18 cellular contexts compared by ENCODE assay signal in the genomic region with DNA sequence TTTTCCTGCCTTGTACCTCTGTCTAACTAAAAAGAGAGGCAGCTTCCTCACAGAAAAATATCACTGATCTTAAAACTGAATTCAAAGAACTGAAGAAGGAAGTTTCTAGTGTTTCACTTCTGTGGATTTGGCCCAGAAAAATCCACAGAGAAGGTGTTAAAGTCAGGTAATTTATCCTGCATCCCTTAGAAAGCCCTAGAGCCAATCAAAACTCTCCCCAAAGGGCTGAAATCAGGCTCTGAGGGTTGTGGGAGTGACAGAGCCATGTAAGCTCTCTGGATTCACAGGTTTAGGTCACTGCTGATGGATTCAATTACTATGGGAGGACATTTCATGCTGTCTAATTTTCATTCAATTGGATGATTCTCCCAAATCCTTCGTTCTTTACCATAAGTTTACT.
DNase-seq lines count a peak whose midpoint lies in the region; ATAC-seq and TF ChIP-seq lines count a peak whose summit lies in the region.
"Had no signal": no experiment of that assay in that cellular context is flagged by ENCODE, and none has a peak within 500 bp of the region (broad histone marks: within the 10 kb centered on the region; RNA-seq: fewer than 3 reads in every experiment).

No MANE protein-coding gene starts in this region.

- CTCF ChIA-PET in activated CD4-positive, alpha-beta T cell treated with anti-CD3 and anti-CD28 coated beads for 36 hours (lab: Charles Lee): interaction anchor here (0.5 to 8.6 kb wide), 3 partner anchors 12 to 66 kb away, joined by 3 to 60 read pairs (median 4); no protein-coding TSS in a partner anchor
- CTCF ChIA-PET in HEK293 (lab: Yijun Ruan, JAX): interaction anchor here (0.7 to 3.5 kb wide), 7 partner anchors 9 to 427 kb away, joined by 3 to 18 read pairs (median 4); no protein-coding TSS in a partner anchor

- H3K4me3 Mint-ChIP-seq in activated CD4-positive, alpha-beta T cell treated with anti-CD3 and anti-CD28 coated beads for 36 hours: no peak overlapping the region
- H3K4me3 Mint-ChIP-seq in T-helper 17 cell (no peak overlapping the region), nephron progenitor cell (no peak overlapping the region)
- H3K4me3 Mint-ChIP-seq: CD8-positive, alpha-beta T cell had no signal

- H3K4me1 ChIP-seq in HEK293 (ENCODE audit: control insufficient read depth, insufficient read depth, low read length): no peaks in the 10 kb centered on the region
- H3K4me1 ChIP-seq: BE2C had no signal

- ATAC-seq in activated CD4-positive, alpha-beta T cell treated with anti-CD3 and anti-CD28 coated beads for 36 hours: no peak
- no peak for ATAC-seq in T-helper 17 cell
- ATAC-seq: CD8-positive, alpha-beta T cell had no signal

- no peaks in the 10 kb centered on the region for H3K9me3 ChIP-seq in HEK293 (ENCODE audit: control insufficient read depth, insufficient read depth, low read depth, low read length)
- H3K9me3 ChIP-seq in T-helper 17 cell (ENCODE audit: control insufficient read depth, low read length, poor library complexity, severe bottlenecking): no peaks in the 10 kb centered on the region
- H3K9me3 ChIP-seq: BE2C had no signal

- POLR2A ChIA-PET in activated CD4-positive, alpha-beta T cell treated with anti-CD3 and anti-CD28 coated beads for 36 hours (lab: Charles Lee): no interaction called here
- POLR2A ChIA-PET in HEK293 (lab: Yijun Ruan, JAX): interaction anchor here (0.5 to 1.5 kb wide), 3 partner anchors 12 to 582 kb away, joined by 3 to 7 read pairs (median 4); a partner anchor contains a TSS

- H3K27me3 Mint-ChIP-seq in activated CD4-positive, alpha-beta T cell treated with anti-CD3 and anti-CD28 coated beads for 36 hours: no peaks in the 10 kb centered on the region
- no peaks in the 10 kb centered on the region for H3K27me3 Mint-ChIP-seq in T-helper 17 cell
- H3K27me3 Mint-ChIP-seq in nephron progenitor cell (ENCODE audit: low read depth, poor library complexity): peaks cover 11% of the 10 kb centered on the region

- no peak overlapping the region for H3K27ac ChIP-seq in HEK293 (ENCODE audit: extremely low read depth, low read depth, low read length)
- H3K27ac ChIP-seq: 22Rv1 had no signal

- H3K4me3 ChIP-seq in HEK293 (ENCODE audit: low read depth, low read length): no peak overlapping the region

- no peaks in the 10 kb centered on the region for H3K36me3 ChIP-seq in HEK293 (ENCODE audit: control insufficient read depth in 2 of 2, insufficient read depth in 1 of 2, low read length in 2 of 2)
- H3K36me3 ChIP-seq: BE2C had no signal

- H3K27ac Mint-ChIP-seq in activated CD4-positive, alpha-beta T cell treated with anti-CD3 and anti-CD28 coated beads for 36 hours: peak overlapping the region; percentile 98
- peak overlapping the region; percentile 97 for H3K27ac Mint-ChIP-seq in T-helper 17 cell
- peak overlapping the region; percentile 25 for H3K27ac Mint-ChIP-seq in nephron progenitor cell
- H3K27ac Mint-ChIP-seq: CD8-positive, alpha-beta T cell had no signal

- TF ChIP-seq CTCF in HEK293 (tag by site-specific recombination; IDR thresholded peaks at IDR 0.05): no peak
- no peak for TF ChIP-seq CTCF in nephron progenitor cell (IDR thresholded peaks at IDR 0.05)

- H3K4me1 Mint-ChIP-seq in activated CD4-positive, alpha-beta T cell treated with anti-CD3 and anti-CD28 coated beads for 36 hours: peaks cover 35% of the 10 kb centered on the region
- peaks cover 24% of the 10 kb centered on the region for H3K4me1 Mint-ChIP-seq in T-helper 17 cell
- peaks cover 48% of the 10 kb centered on the region for H3K4me1 Mint-ChIP-seq in nephron progenitor cell

- intact Hi-C loops in activated CD4-positive, alpha-beta T cell treated with anti-CD3 and anti-CD28 coated beads for 36 hours (cut with DNase I, micrococcal nuclease): no loop called here

- H3K36me3 Mint-ChIP-seq in activated CD4-positive, alpha-beta T cell treated with anti-CD3 and anti-CD28 coated beads for 36 hours (ENCODE audit: low read depth): peaks cover 12% of the 10 kb centered on the region
- H3K36me3 Mint-ChIP-seq in T-helper 17 cell (ENCODE audit: low read depth) (no peaks in the 10 kb centered on the region), nephron progenitor cell (ENCODE audit: low read depth) (no peaks in the 10 kb centered on the region)
- H3K36me3 Mint-ChIP-seq: CD8-positive, alpha-beta T cell had no signal

- no peaks in the 10 kb centered on the region for H3K9me3 Mint-ChIP-seq in activated CD4-positive, alpha-beta T cell treated with anti-CD3 and anti-CD28 coated beads for 36 hours (ENCODE audit: low read depth)
- H3K9me3 Mint-ChIP-seq in nephron progenitor cell: no peaks in the 10 kb centered on the region
- H3K9me3 Mint-ChIP-seq: CD8-positive, alpha-beta T cell had no signal

- no peak for DNase-seq in activated CD4-positive, alpha-beta T cell treated with anti-CD3 and anti-CD28 coated beads for 36 hours
- no peak for DNase-seq in activated CD4-positive, alpha-beta T cell treated with anti-CD3 and anti-CD28 coated beads, Interleukin-2, amount 50 U/mL, for 4 hours
- DNase-seq in T-helper 17 cell (no peak), nephron progenitor cell (no peak), amygdala (lab: John Stamatoyannopoulos, UW) (no peak), mesenteric fat pad (ENCODE audit: low spot score) (no peak)
- no peak for DNase-seq in effector CD4-positive, alpha-beta T cell
- DNase-seq: BE2C; DMS79; IMR-90; NCI-H1417 treated with DMSO at 0.1 percent for 48 hours; NCI-H1930; NCI-H2171 treated with DMSO at 0.1 percent for 48 hours; NCI-H446 treated with DMSO at 0.1 percent for 48 hours; NK-92 treated with Interleukin-12 subunit alpha and Interleukin-12 subunit beta, amount 100 ng/mL, for 24 hours had no signal

TF ChIP-seq in HEK293, 187 proteins besides CTCF, POLR2A, EP300 and RAD21:
- peak; percentile 86 for TF ChIP-seq ZBTB48 (tag by site-specific recombination; IDR thresholded peaks at IDR 0.05)
- TF ChIP-seq ZNF623 (tag by site-specific recombination; IDR thresholded peaks at IDR 0.05): no peak

Comparison
In these comparisons a context has a peak if more than half of its experiments do, and no peak if none do; other contexts are left out.
1. H3K27ac Mint-ChIP-seq: peak in every context shown above with its lines; median percentile 98 in activated CD4-positive, alpha-beta T cell treated with anti-CD3 and anti-CD28 coated beads for 36 hours; 97 in T-helper 17 cell; 25 in nephron progenitor cell.